Comparison of ENCODE assay signal across 7 cellular contexts in the genomic region with DNA sequence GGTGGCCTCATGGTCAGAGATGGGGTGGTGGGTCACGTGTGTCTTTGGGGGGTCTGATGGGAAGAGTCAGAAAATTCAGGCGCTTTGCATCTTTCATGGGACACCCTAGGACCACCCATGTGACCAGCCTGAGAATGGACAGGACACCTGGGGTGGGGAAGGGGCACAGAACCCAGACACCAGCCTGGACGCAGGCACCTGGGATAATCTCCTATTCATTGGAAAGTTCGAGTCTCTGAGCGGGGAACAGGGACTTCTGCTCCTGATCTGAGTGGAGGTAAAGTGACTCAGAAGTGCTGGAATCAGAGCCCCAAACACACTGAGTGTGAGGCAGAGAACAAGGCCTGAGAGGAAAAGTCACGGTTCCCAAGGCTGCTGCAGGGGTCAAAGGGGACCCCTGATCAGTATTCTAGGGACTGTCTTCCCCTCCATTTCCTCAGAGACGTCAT. TPM values are rescaled to one million over a fixed set of nuclear protein-coding genes. Genes with fewer than 3 reads are reported as not detected.
DNase-seq lines count a peak whose midpoint lies in the region; ATAC-seq and TF ChIP-seq lines count a peak whose summit lies in the region.

No MANE protein-coding gene starts in this region.

- H3K4me1 ChIP-seq in H9 (ENCODE audit: insufficient read depth, low read length) (no peaks in the 10 kb centered on the region), iPS-18a (ENCODE audit: control insufficient read depth, low read depth, low read length) (no peaks in the 10 kb centered on the region)

- no peak overlapping the region for H2AFZ ChIP-seq in H9 (ENCODE audit: low read length)

- no peak overlapping the region for H2AK5ac ChIP-seq in H9 (ENCODE audit: insufficient read length, low read length)

- H3K18ac ChIP-seq in H9 (ENCODE audit: insufficient read length, low read depth, low read length), result no peak overlapping the region

- peaks cover 97% of the 10 kb centered on the region for H3K27me3 Mint-ChIP-seq in H9 (ENCODE audit: low read depth)
- no peaks in the 10 kb centered on the region for H3K27me3 Mint-ChIP-seq in activated T-cell treated with anti-CD3 and anti-CD28 coated beads, Interleukin-2, amount 50 U/mL, for 4 hours (ENCODE audit: low read depth)
- no peaks in the 10 kb centered on the region for H3K27me3 Mint-ChIP-seq in stimulated activated memory B cell treated with anti-CD40 and anti-IgM and Interleukin-4, amounts not matched to agents 10 μg/mL and 1 μg/mL and 100 μg/mL, for 72 hours

- peaks cover 4 to 8% of the 10 kb centered on the region in 2 experiments for H3K4me1 Mint-ChIP-seq in H9
- H3K4me1 Mint-ChIP-seq in activated T-cell treated with anti-CD3 and anti-CD28 coated beads, Interleukin-2, amount 50 U/mL, for 4 hours (ENCODE audit: low read depth), result peaks cover 68% of the 10 kb centered on the region
- peaks cover 75% of the 10 kb centered on the region for H3K4me1 Mint-ChIP-seq in stimulated activated memory B cell treated with anti-CD40 and anti-IgM and Interleukin-4, amounts not matched to agents 10 μg/mL and 1 μg/mL and 100 μg/mL, for 72 hours

- peaks cover 6 to 18% (median 10%) of the 10 kb centered on the region in 3 experiments for H3K36me3 Mint-ChIP-seq in H9 (ENCODE audit: insufficient read depth in 1 of 3, low read depth in 3 of 3)
- peaks cover 36% of the 10 kb centered on the region for H3K36me3 Mint-ChIP-seq in activated T-cell treated with anti-CD3 and anti-CD28 coated beads, Interleukin-2, amount 50 U/mL, for 4 hours (ENCODE audit: insufficient read depth)
- peaks cover 51% of the 10 kb centered on the region for H3K36me3 Mint-ChIP-seq in stimulated activated memory B cell treated with anti-CD40 and anti-IgM and Interleukin-4, amounts not matched to agents 10 μg/mL and 1 μg/mL and 100 μg/mL, for 72 hours

- H3K4me2 ChIP-seq in H9 (ENCODE audit: insufficient read depth, insufficient read length, low read length), result peak overlapping the region; percentile 30

- H3K14ac ChIP-seq in H9 (ENCODE audit: insufficient read depth, low read length), result no peak overlapping the region

- H3K9ac ChIP-seq in H9 (ENCODE audit: extremely low read depth, insufficient read length, low read length), result no peak overlapping the region
- H3K9ac ChIP-seq in iPS-18a (ENCODE audit: low read length), result no peak overlapping the region

- H3K79me1 ChIP-seq in H9 (ENCODE audit: insufficient read depth, low read depth, low read length, poor library complexity, severe bottlenecking), result no peaks in the 10 kb centered on the region

- no peak for DNase-seq in H9
- DNase-seq in activated T-cell treated with anti-CD3 and anti-CD28 coated beads, Interleukin-2, amount 50 U/mL, for 4 hours, result no peak
- DNase-seq in Kasumi-1 (lab: John Stamatoyannopoulos, UW), result no peak

- H3K9me3 ChIP-seq in H9 (ENCODE audit: control insufficient read depth, low read depth, low read length) (no peaks in the 10 kb centered on the region), iPS-18a (ENCODE audit: control insufficient read depth, low read depth, low read length) (no peaks in the 10 kb centered on the region)

- no peak for ATAC-seq in activated T-cell treated with anti-CD3 and anti-CD28 coated beads, Interleukin-2, amount 50 U/mL, for 4 hours
- ATAC-seq in stimulated activated memory B cell treated with anti-CD40 and anti-IgM and Interleukin-4, amounts not matched to agents 10 μg/mL and 1 μg/mL and 100 μg/mL, for 72 hours, result no peak
- ATAC-seq in HG03196 (IDR thresholded peaks at IDR 0.05; ENCODE audit: unreplicated experiment), result no peak
- no peak for ATAC-seq in HG03039 (IDR thresholded peaks at IDR 0.05; ENCODE audit: unreplicated experiment)

- H2BK20ac ChIP-seq in H9 (ENCODE audit: low read depth, low read length, poor library complexity, severe bottlenecking), result no peak overlapping the region

- H4K5ac ChIP-seq in H9 (ENCODE audit: insufficient read length, low read depth, low read length), result no peak overlapping the region

- H4K8ac ChIP-seq in H9 (replicated peaks; ENCODE audit: insufficient read length, low read depth, low read length), result no peak overlapping the region

- no peak overlapping the region for H3K4ac ChIP-seq in H9 (ENCODE audit: low read depth, low read length)

- H4K20me1 ChIP-seq in H9 (ENCODE audit: control insufficient read depth, insufficient read depth, insufficient read length), result no peaks in the 10 kb centered on the region

- H2BK5ac ChIP-seq in H9 (ENCODE audit: insufficient read length, low read length), result no peak overlapping the region

- no peak overlapping the region for H2BK15ac ChIP-seq in H9 (ENCODE audit: low read depth, low read length)

- no peak overlapping the region for H2BK120ac ChIP-seq in H9 (ENCODE audit: low read depth, low read length, poor library complexity, severe bottlenecking)

- no peak overlapping the region for H3K27ac Mint-ChIP-seq in H9
- H3K27ac Mint-ChIP-seq in stimulated activated memory B cell treated with anti-CD40 and anti-IgM and Interleukin-4, amounts not matched to agents 10 μg/mL and 1 μg/mL and 100 μg/mL, for 72 hours, result peak overlapping the region; percentile 100

- no CpG with 5 or more reads among the region's 7 CpGs for WGBS in H9 (ENCODE audit: extremely low coverage, insufficient read length, low lambda C conversion rate)

- H3K9me3 Mint-ChIP-seq in H9, result no peaks in the 10 kb centered on the region
- H3K9me3 Mint-ChIP-seq in activated T-cell treated with anti-CD3 and anti-CD28 coated beads, Interleukin-2, amount 50 U/mL, for 4 hours, result no peaks in the 10 kb centered on the region
- no peaks in the 10 kb centered on the region for H3K9me3 Mint-ChIP-seq in stimulated activated memory B cell treated with anti-CD40 and anti-IgM and Interleukin-4, amounts not matched to agents 10 μg/mL and 1 μg/mL and 100 μg/mL, for 72 hours

- no peaks in the 10 kb centered on the region for H3K23me2 ChIP-seq in H9 (ENCODE audit: insufficient read length, low read depth, low read length, poor library complexity, severe bottlenecking)

- H3K27ac ChIP-seq in H9 (ENCODE audit: insufficient read length, low read depth, low read length), result no peak overlapping the region
- no peak overlapping the region for H3K27ac ChIP-seq in iPS-18a (ENCODE audit: low read length)

- H4K91ac ChIP-seq in H9 (ENCODE audit: insufficient read length, low read depth, low read length), result no peak overlapping the region

- no peak for TF ChIP-seq CTCF in H9 (conservative IDR thresholded peaks at IDR 0.05)

- peaks cover 4% of the 10 kb centered on the region for H3K36me3 ChIP-seq in iPS-18a (ENCODE audit: control insufficient read depth, low read depth, low read length)

- H3K4me3 ChIP-seq in iPS-18a (ENCODE audit: low read length), result peak overlapping the region; percentile 62

- H3K56ac ChIP-seq in H9 (ENCODE audit: insufficient read length, low read depth, low read length), result no peak overlapping the region

- H3K4me3 Mint-ChIP-seq in H9, result peak overlapping the region; percentile 74 to 78; a peak in 4 of 5 replicates
- peak overlapping the region; percentile 96 for H3K4me3 Mint-ChIP-seq in activated T-cell treated with anti-CD3 and anti-CD28 coated beads, Interleukin-2, amount 50 U/mL, for 4 hours
- peak overlapping the region; percentile 93 for H3K4me3 Mint-ChIP-seq in stimulated activated memory B cell treated with anti-CD40 and anti-IgM and Interleukin-4, amounts not matched to agents 10 μg/mL and 1 μg/mL and 100 μg/mL, for 72 hours

- no peaks in the 10 kb centered on the region for H3K79me2 ChIP-seq in H9 (ENCODE audit: insufficient read depth, low read length)

- H3K23ac ChIP-seq in H9 (ENCODE audit: insufficient read length, low read depth, low read length), result no peak overlapping the region

- H3K27me3 ChIP-seq in H9 (ENCODE audit: insufficient read depth, low read length) (peaks cover 3% of the 10 kb centered on the region; the same call in 1 of the 2 replicates), iPS-18a (ENCODE audit: control insufficient read depth, insufficient read depth, low read length) (peaks cover 55% of the 10 kb centered on the region)

- no peak overlapping the region for H3T11ph ChIP-seq in H9 (ENCODE audit: low read length)

- no peak overlapping the region for H2BK12ac ChIP-seq in H9 (ENCODE audit: insufficient read length, low read depth, low read length)

RNA-seq across cellular contexts. Expression of gene HLA-B, which starts 1.4 kb away (rescaled TPM):
- 68.6 and 70.7 TPM in 2 replicates for total RNA-seq in H9 (2021)
- 1,000 to 10,000 TPM; 3,478 to 5,156 (median 4,066) TPM for total RNA-seq in activated T-cell treated with anti-CD3 and anti-CD28 coated beads, Interleukin-2, amount 50 U/mL, for 4 hours

RNA-seq across cellular contexts. Expression of gene MICA, which starts 47.8 kb away (rescaled TPM):
- 8.5 and 8.8 TPM in 2 replicates for total RNA-seq in H9 (2021)
- 1 to 10 TPM; 4.0 to 6.4 (median 4.7) TPM for total RNA-seq in activated T-cell treated with anti-CD3 and anti-CD28 coated beads, Interleukin-2, amount 50 U/mL, for 4 hours

Comparison
In these comparisons a context has a peak if more than half of its experiments do, and no peak if none do; other contexts are left out.
1. RNA of gene HLA-B, which starts 1.4 kb away (total RNA-seq): 3,478 to 5,156 TPM in activated T-cell treated with anti-CD3 and anti-CD28 coated beads, Interleukin-2, amount 50 U/mL, for 4 hours; 68.6 to 70.7 TPM in H9; every median in the first group is over 10 times any median in the second.
2. Peak in every context shown above with its lines, with median percentiles within 50 percentile points of each other: H3K4me3 Mint-ChIP-seq.